ENCODE assay signal across 22 cellular contexts in genomic region chr6:150128425-150128824, GRCh38. TPM values are rescaled to one million over a fixed set of nuclear protein-coding genes. Genes with fewer than 3 reads are reported as not detected.
"Had no signal": no experiment of that assay in that cellular context is flagged by ENCODE, and none has a peak within 500 bp of the region (broad histone marks: within the 10 kb centered on the region; RNA-seq: fewer than 3 reads in every experiment).

No MANE protein-coding gene starts in this region.

- H3K27ac ChIP-seq: left ventricle myocardium inferior, pancreas, prostate gland, skin epidermis, suprapubic skin, thoracic aorta, tibial nerve, vagina had no signal

- H3K4me3 ChIP-seq: left ventricle myocardium inferior, pancreas, prostate gland, skin epidermis, suprapubic skin, thoracic aorta, tibial nerve, vagina had no signal

- ATAC-seq: left cardiac atrium; naive thymus-derived CD8-positive, alpha-beta T cell; right cardiac atrium; sciatic nerve; stimulated activated effector memory CD8-positive, alpha-beta T cell treated with anti-CD3 and anti-CD28 coated beads, Interleukin-12 subunit alpha, Interleukin-12 subunit beta, amount 100 ng/mL, for 72 hours had no signal

- H3K9me3 ChIP-seq: left ventricle myocardium inferior, pancreas, prostate gland, suprapubic skin, thoracic aorta, tibial nerve, vagina had no signal

- DNase-seq: hippocampal formation; kidney glomerular epithelial cell; left cardiac atrium; left ventricle myocardium inferior; mammary epithelial cell; mesenchymal stem cell; naive thymus-derived CD8-positive, alpha-beta T cell; nucleus accumbens; pancreas; posterior cingulate gyrus; retina; right cardiac atrium; stimulated activated CD4-positive, alpha-beta T cell treated with anti-CD3 and anti-CD28 coated beads, Interleukin-4, amount 100 ng/mL, for 24 hours; stimulated activated naive CD4-positive, alpha-beta T cell had no signal

- H3K36me3 ChIP-seq: left ventricle myocardium inferior, pancreas, prostate gland, suprapubic skin, thoracic aorta, tibial nerve, vagina had no signal

- H3K4me1 ChIP-seq: pancreas, prostate gland, suprapubic skin, tibial nerve, vagina had no signal

- H3K27me3 ChIP-seq: pancreas, tibial nerve, vagina had no signal

RNA-seq across cellular contexts. Expression of gene PPP1R14C, which starts 14.4 kb away (rescaled TPM):
- total RNA-seq: naive thymus-derived CD8-positive, alpha-beta T cell had no signal
